ENCODE assay signal across 8 cellular contexts in genomic region chr14:81170104-81170828, GRCh38. TPM values are rescaled to one million over a fixed set of nuclear protein-coding genes. Genes with fewer than 3 reads are reported as not detected.
DNase-seq lines count a peak whose midpoint lies in the region; ATAC-seq and TF ChIP-seq lines count a peak whose summit lies in the region.

No MANE protein-coding gene starts in this region.

- H2AFZ ChIP-seq in DND-41 (ENCODE audit: low read depth, low read length) (peak overlapping the region; percentile 75), fibroblast of lung (ENCODE audit: low read length) (peak overlapping the region; percentile 98)

- H3K27me3 Mint-ChIP-seq in naive thymus-derived CD4-positive, alpha-beta T cell, result no peaks in the 10 kb centered on the region
- no peaks in the 10 kb centered on the region for H3K27me3 Mint-ChIP-seq in stimulated activated naive B cell treated with anti-CD40 and anti-IgM and Interleukin-4, amounts not matched to agents 10 μg/mL and 1 μg/mL and 100 μg/mL, for 72 hours

- H4K20me1 ChIP-seq in DND-41 (ENCODE audit: insufficient read depth, low read length) (no peaks in the 10 kb centered on the region), fibroblast of lung (ENCODE audit: control insufficient read depth, extremely low read depth, insufficient read depth, low read length) (no peaks in the 10 kb centered on the region)

- no peaks in the 10 kb centered on the region for H3K9me3 ChIP-seq in DND-41 (ENCODE audit: insufficient read depth, low read length, severe bottlenecking)
- H3K9me3 ChIP-seq in fibroblast of lung (ENCODE audit: control insufficient read depth, insufficient read depth, low read depth, low read length), result no peaks in the 10 kb centered on the region
- no peaks in the 10 kb centered on the region for H3K9me3 ChIP-seq in naive thymus-derived CD4-positive, alpha-beta T cell (ENCODE audit: control insufficient read depth in 2 of 3, low read length in 3 of 3)

- H3K4me1 ChIP-seq in DND-41 (ENCODE audit: insufficient read depth, low read length), result peaks cover 42% of the 10 kb centered on the region
- H3K4me1 ChIP-seq in fibroblast of lung (ENCODE audit: control insufficient read depth, extremely low read depth, insufficient read depth, low read length), result peaks cover 7% of the 10 kb centered on the region
- H3K4me1 ChIP-seq in naive thymus-derived CD4-positive, alpha-beta T cell (ENCODE audit: control insufficient read depth in 2 of 2, insufficient read depth in 2 of 2, low read length in 2 of 2), result peaks cover 8 to 17% of the 10 kb centered on the region in 2 donors

- POLR2A ChIA-PET in naive thymus-derived CD4-positive, alpha-beta T cell (lab: Charles Lee), result interaction anchor here (0.8 to 3.6 kb wide), 8 partner anchors 13 to 294 kb away, joined by 3 to 31 read pairs (median 3); partner anchors contain the start of genes GTF2A1 and TSHR

- CTCF ChIA-PET in naive thymus-derived CD4-positive, alpha-beta T cell (lab: Charles Lee), result interaction anchor here (0.6 to 3.8 kb wide), 14 partner anchors 8 to 215 kb away, joined by 3 to 31 read pairs (median 3); partner anchors contain the start of genes GTF2A1 and TSHR

- H3K79me2 ChIP-seq in DND-41 (ENCODE audit: insufficient read depth, low read length) (peaks cover 3% of the 10 kb centered on the region; the same call in 1 of the 2 replicates), fibroblast of lung (ENCODE audit: control insufficient read depth, insufficient read depth, low read length) (no peaks in the 10 kb centered on the region)

- TF ChIP-seq CTCF in DND-41 (IDR thresholded peaks at IDR 0.05; ENCODE audit: borderline replicate concordance, extremely low read depth, low read length, poor library complexity, severe bottlenecking) (peak; percentile 84), fibroblast of lung (conservative IDR thresholded peaks at IDR 0.05 in 1 of 2, IDR thresholded peaks at IDR 0.05 in 1 of 2; ENCODE audit: low read depth in 1 of 2, low read length in 2 of 2) (peak; percentile 81 to 94)

- ATAC-seq in DND-41 (ENCODE audit: insufficient read depth, low read depth) (peak; percentile 94), GM21723 (IDR thresholded peaks at IDR 0.05; ENCODE audit: unreplicated experiment) (peak; percentile 97)
- peak; percentile 98 for ATAC-seq in naive thymus-derived CD4-positive, alpha-beta T cell
- peak; percentile 99 for ATAC-seq in stimulated activated naive B cell treated with anti-CD40 and anti-IgM and Interleukin-4, amounts not matched to agents 10 μg/mL and 1 μg/mL and 100 μg/mL, for 72 hours (replicated peaks)

- intact Hi-C loops in naive thymus-derived CD4-positive, alpha-beta T cell (cut with micrococcal nuclease), result loop anchor here (1.0 to 5.0 kb wide), 13 partner anchors 8 to 364 kb away; partner anchors contain the start of genes CEP128 (in 2 of the 2), SEL1L (in 1 of the 2) and TSHR (in 1 of the 2)

- H3K4me3 ChIP-seq in DND-41 (ENCODE audit: low read depth in 1 of 2, low read length in 2 of 2) (peak overlapping the region; percentile 41 to 84; a peak in 3 of 4 replicates), fibroblast of lung (replicated peaks in 1 of 4; ENCODE audit: control extremely low read depth in 1 of 4, insufficient read depth in 1 of 4, low read depth in 3 of 4, low read length in 4 of 4) (peak overlapping the region; percentile 56 to 68 (median 66))
- peak overlapping the region; percentile 79 for H3K4me3 ChIP-seq in naive thymus-derived CD4-positive, alpha-beta T cell (ENCODE audit: low read length)

- peak overlapping the region; percentile 75 for H3K9ac ChIP-seq in DND-41 (ENCODE audit: low read depth, low read length)
- peak overlapping the region; percentile 55 for H3K9ac ChIP-seq in fibroblast of lung (ENCODE audit: insufficient read depth, low read length)

- H3K4me3 Mint-ChIP-seq in naive thymus-derived CD4-positive, alpha-beta T cell, result peak overlapping the region; percentile 87 to 98 (median 93)
- H3K4me3 Mint-ChIP-seq in stimulated activated naive B cell treated with anti-CD40 and anti-IgM and Interleukin-4, amounts not matched to agents 10 μg/mL and 1 μg/mL and 100 μg/mL, for 72 hours, result peak overlapping the region; percentile 94 to 95

- H3K27me3 ChIP-seq in DND-41 (ENCODE audit: insufficient read depth, low read length, poor library complexity), result no peaks in the 10 kb centered on the region
- no peaks in the 10 kb centered on the region for H3K27me3 ChIP-seq in fibroblast of lung (ENCODE audit: control insufficient read depth, insufficient read depth, low read length)
- no peaks in the 10 kb centered on the region for H3K27me3 ChIP-seq in naive thymus-derived CD4-positive, alpha-beta T cell (ENCODE audit: control insufficient read depth in 2 of 2, insufficient read depth in 2 of 2, low read length in 2 of 2)

- H3K27ac ChIP-seq in DND-41 (ENCODE audit: low read length), result peak overlapping the region; percentile 89
- peak overlapping the region; percentile 83 for H3K27ac ChIP-seq in fibroblast of lung (ENCODE audit: insufficient read depth, low read length)
- peak overlapping the region; percentile 54 for H3K27ac ChIP-seq in naive thymus-derived CD4-positive, alpha-beta T cell (ENCODE audit: low read depth, low read length)

- no peaks in the 10 kb centered on the region for H3K9me3 Mint-ChIP-seq in naive thymus-derived CD4-positive, alpha-beta T cell
- H3K9me3 Mint-ChIP-seq in stimulated activated naive B cell treated with anti-CD40 and anti-IgM and Interleukin-4, amounts not matched to agents 10 μg/mL and 1 μg/mL and 100 μg/mL, for 72 hours, result no peaks in the 10 kb centered on the region

- peak overlapping the region; percentile 86 for H3K4me2 ChIP-seq in DND-41 (ENCODE audit: insufficient read depth, low read length)
- peak overlapping the region; percentile 92 for H3K4me2 ChIP-seq in fibroblast of lung (ENCODE audit: extremely low read depth, insufficient read depth, low read length)

- H3K4me1 Mint-ChIP-seq in naive thymus-derived CD4-positive, alpha-beta T cell, result peaks cover 11 to 46% (median 24%) of the 10 kb centered on the region in 7 donors
- H3K4me1 Mint-ChIP-seq in stimulated activated naive B cell treated with anti-CD40 and anti-IgM and Interleukin-4, amounts not matched to agents 10 μg/mL and 1 μg/mL and 100 μg/mL, for 72 hours, result peaks cover 24 to 39% of the 10 kb centered on the region in 2 donors

- H3K27ac Mint-ChIP-seq in naive thymus-derived CD4-positive, alpha-beta T cell, result peak overlapping the region; percentile 71 to 96 (median 92)
- H3K27ac Mint-ChIP-seq in stimulated activated naive B cell treated with anti-CD40 and anti-IgM and Interleukin-4, amounts not matched to agents 10 μg/mL and 1 μg/mL and 100 μg/mL, for 72 hours, result peak overlapping the region; percentile 96

- peaks cover 0 to 4% (median 0%) of the 10 kb centered on the region in 5 donors for H3K36me3 Mint-ChIP-seq in naive thymus-derived CD4-positive, alpha-beta T cell
- H3K36me3 Mint-ChIP-seq in stimulated activated naive B cell treated with anti-CD40 and anti-IgM and Interleukin-4, amounts not matched to agents 10 μg/mL and 1 μg/mL and 100 μg/mL, for 72 hours, result peaks cover 5 to 16% of the 10 kb centered on the region in 2 donors

- H3K36me3 ChIP-seq in DND-41 (ENCODE audit: insufficient read depth, low read length) (no peaks in the 10 kb centered on the region; the same call in 1 of the 2 replicates), fibroblast of lung (ENCODE audit: control insufficient read depth, insufficient read depth, low read length) (no peaks in the 10 kb centered on the region)
- H3K36me3 ChIP-seq in naive thymus-derived CD4-positive, alpha-beta T cell (ENCODE audit: control insufficient read depth in 2 of 3, insufficient read depth in 3 of 3, low read length in 3 of 3), result no peaks in the 10 kb centered on the region

- DNase-seq in DND-41 (peak; percentile 91), KG1 (lab: John Stamatoyannopoulos, UW) (peak; percentile 96), activated T-helper 1 cell treated with Interleukin-2 at 50 U/mL for 16 hours (ENCODE audit: low read depth) (peak; percentile 78), fibroblast of lung (ENCODE audit: low read depth in 2 of 2) (peak; percentile 83 to 89)
- peak; percentile 76 to 91 (median 89) for DNase-seq in naive thymus-derived CD4-positive, alpha-beta T cell
- DNase-seq in stimulated activated naive B cell treated with anti-CD40 and anti-IgM and Interleukin-4, amounts not matched to agents 10 μg/mL and 1 μg/mL and 100 μg/mL, for 72 hours, result peak; percentile 83

TF ChIP-seq in PFSK-1, 5 proteins besides CTCF, POLR2A, EP300 and RAD21 (continues in another document):
- peak; percentile 84 for TF ChIP-seq POLR2AphosphoS5 (IDR thresholded peaks at IDR 0.05; ENCODE audit: low read depth, low read length)
- 0 out of 2 replicates have a peak, but pooled peaks have one; percentile 37 for TF ChIP-seq TAF1 (IDR thresholded peaks at IDR 0.05; ENCODE audit: borderline replicate concordance, insufficient read depth, low read length)
- no peak for TF ChIP-seq SIN3A (IDR thresholded peaks at IDR 0.05; ENCODE audit: borderline replicate concordance, insufficient read depth, low read length)

RNA-seq across cellular contexts. Expression of gene GTF2A1, which starts 50.5 kb away (rescaled TPM):
- polyA plus RNA-seq in PFSK-1 (2012; ENCODE audit: insufficient read length, low read depth), result 8.7 TPM
- 25.2 and 32.7 TPM in 2 replicates for total RNA-seq in fibroblast of lung
- 23.2 and 25.0 TPM in 2 replicates for polyA plus RNA-seq in fibroblast of lung
- 21.7 and 22.5 TPM in 2 replicates for polyA plus RNA-seq in fibroblast of lung (2012)
- polyA minus RNA-seq in fibroblast of lung (ENCODE audit: low replicate concordance), result 21.6 and 25.6 TPM in 2 replicates
- total RNA-seq in naive thymus-derived CD4-positive, alpha-beta T cell, result 10 to 100 TPM; 21.5 to 39.2 (median 33.7) TPM
- polyA plus RNA-seq in naive thymus-derived CD4-positive, alpha-beta T cell, result 10 to 100 TPM in 1 of 2 donors, 1 to 10 TPM in 1; 8.4 to 12.3 TPM

Comparison
In these comparisons a context has a peak if more than half of its experiments do, and no peak if none do; other contexts are left out.
1. Peak in every context shown above with its lines: DNase-seq, ATAC-seq, H3K4me3 ChIP-seq and H3K27ac ChIP-seq.